ENCODE assay signal across 20 cellular contexts in genomic region chr3:53137835-53138446, GRCh38. TPM values are rescaled to one million over a fixed set of nuclear protein-coding genes. Genes with fewer than 3 reads are reported as not detected.
DNase-seq lines count a peak whose midpoint lies in the region; ATAC-seq, FAIRE-seq and TF ChIP-seq lines count a peak whose summit lies in the region.
"Had no signal": no experiment of that assay in that cellular context is flagged by ENCODE, and none has a peak within 500 bp of the region (broad histone marks: within the 10 kb centered on the region; RNA-seq: fewer than 3 reads in every experiment).

No MANE protein-coding gene starts in this region.

- no TSS peak for BruUV-seq in K562 (replicated peaks; lab: Mats Ljungman, UMichigan)

- no peak for ATAC-seq in activated T-cell treated with anti-CD3 and anti-CD28 coated beads, Interleukin-2, amount 50 U/mL, for 4 hours
- ATAC-seq in K562 (no peak), Right ventricle myocardium inferior (no peak)
- ATAC-seq in stimulated activated effector memory CD8-positive, alpha-beta T cell treated with anti-CD3 and anti-CD28 coated beads, Interleukin-12 subunit alpha, Interleukin-12 subunit beta, amount 100 ng/mL, for 72 hours: no peak

- no peak for TF ChIP-seq POLR2A in K562 (conservative IDR thresholded peaks at IDR 0.05)

- no peaks in the 10 kb centered on the region for H3K36me3 Mint-ChIP-seq in activated T-cell treated with anti-CD3 and anti-CD28 coated beads, Interleukin-2, amount 50 U/mL, for 4 hours (ENCODE audit: insufficient read depth)
- no peaks in the 10 kb centered on the region for H3K36me3 Mint-ChIP-seq in stimulated activated effector memory CD8-positive, alpha-beta T cell treated with anti-CD3 and anti-CD28 coated beads, Interleukin-12 subunit alpha, Interleukin-12 subunit beta, amount 100 ng/mL, for 72 hours

- no peak overlapping the region for H2AFZ ChIP-seq in K562 (ENCODE audit: low read depth, low read length)

- no peak for TF ChIP-seq EP300 in K562 (IDR thresholded peaks at IDR 0.05; ENCODE audit: low read length)

- no peaks in the 10 kb centered on the region for H3K27me3 Mint-ChIP-seq in activated T-cell treated with anti-CD3 and anti-CD28 coated beads, Interleukin-2, amount 50 U/mL, for 4 hours (ENCODE audit: low read depth)

- peaks cover 3 to 5% of the 10 kb centered on the region in 2 experiments; a peak in 3 of 5 replicates for H3K4me1 ChIP-seq in K562 (replicated peaks in 1 of 2; ENCODE audit: control insufficient read depth in 2 of 2, insufficient read depth in 2 of 2, low read length in 2 of 2)
- H3K4me1 ChIP-seq: vagina had no signal

- no peak for FAIRE-seq in K562 (lab: Jason Lieb, UNC)
- FAIRE-seq: endometrium, frontal cortex had no signal

- H4K20me1 ChIP-seq in K562 (replicated peaks; ENCODE audit: control insufficient read depth, insufficient read depth, low read length): no peaks in the 10 kb centered on the region

- peak overlapping the region; percentile 8 for H3K4me3 Mint-ChIP-seq in activated T-cell treated with anti-CD3 and anti-CD28 coated beads, Interleukin-2, amount 50 U/mL, for 4 hours
- no peak overlapping the region for H3K4me3 Mint-ChIP-seq in stimulated activated effector memory CD8-positive, alpha-beta T cell treated with anti-CD3 and anti-CD28 coated beads, Interleukin-12 subunit alpha, Interleukin-12 subunit beta, amount 100 ng/mL, for 72 hours

- no peak for TF ChIP-seq RAD21 in K562 (CRISPR knock-in tag; conservative IDR thresholded peaks at IDR 0.05 in 1 of 2, IDR thresholded peaks at IDR 0.05 in 1 of 2)

- H3K9me1 ChIP-seq in K562 (ENCODE audit: control insufficient read depth, insufficient read depth, low read length): no peaks in the 10 kb centered on the region

- 53% methylated on average over 4 of the region's 4 CpGs for WGBS in K562 (ENCODE audit: insufficient coverage, low coverage, missing lambda C conversion rate)

- H3K79me2 ChIP-seq in K562 (ENCODE audit: control insufficient read depth, insufficient read depth, low read length): no peaks in the 10 kb centered on the region

- H3K27ac ChIP-seq in K562 (ENCODE audit: extremely low read depth, low read depth, low read length): no peak overlapping the region
- H3K27ac ChIP-seq: left ventricle myocardium inferior, sigmoid colon, vagina had no signal

- no peaks in the 10 kb centered on the region for H3K9me3 Mint-ChIP-seq in activated T-cell treated with anti-CD3 and anti-CD28 coated beads, Interleukin-2, amount 50 U/mL, for 4 hours
- no peaks in the 10 kb centered on the region for H3K9me3 Mint-ChIP-seq in stimulated activated effector memory CD8-positive, alpha-beta T cell treated with anti-CD3 and anti-CD28 coated beads, Interleukin-12 subunit alpha, Interleukin-12 subunit beta, amount 100 ng/mL, for 72 hours

- in situ Hi-C loops in K562 (cut with MboI): no loop called here

- POLR2A ChIA-PET in K562 (lab: Yijun Ruan, JAX): no interaction called here

- no peak for DNase-seq in activated T-cell treated with anti-CD3 and anti-CD28 coated beads, Interleukin-2, amount 50 U/mL, for 4 hours
- DNase-seq in activated T-cell treated with anti-CD3 and anti-CD28 coated beads for 4 hours (no peak), MV-4-11 (lab: John Stamatoyannopoulos, UW) (peak; percentile 72), K562 (ENCODE audit: extremely low read depth in 1 of 4, low spot score in 3 of 4) (no peak), SK-N-DZ (ENCODE audit: low spot score) (no peak), middle frontal gyrus (ENCODE audit: extremely low spot score, low spot score) (no peak), Right ventricle myocardium inferior (ENCODE audit: missing footprints) (no peak)
- DNase-seq in stimulated activated effector memory CD8-positive, alpha-beta T cell treated with anti-CD3 and anti-CD28 coated beads, Interleukin-12 subunit alpha, Interleukin-12 subunit beta, amount 100 ng/mL, for 72 hours (ENCODE audit: low spot score in 2 of 2): no peak
- DNase-seq: activated CD8-positive, alpha-beta memory T cell treated with anti-CD3 and anti-CD28 coated beads for 24 hours; activated gamma-delta T cell; amygdala; cerebellar nuclear complex; left ventricle myocardium inferior; NCI-H1092 treated with DMSO at 0.1 percent for 48 hours; NCI-H526; sigmoid colon; stimulated activated CD4-positive, alpha-beta T cell treated with anti-CD3 and anti-CD28 coated beads, Interleukin-1b, Interleukin-23, amount 100 ng/mL, for 48 hours had no signal

- TF ChIP-seq CTCF in K562 (IDR thresholded peaks at IDR 0.05 in 2 of 3, conservative IDR thresholded peaks at IDR 0.05 in 1 of 3; ENCODE audit: insufficient read depth in 2 of 3, low read depth in 1 of 3, low read length in 3 of 3): no peak

- no peak overlapping the region for H3K4me3 ChIP-seq in K562
- H3K4me3 ChIP-seq: left ventricle myocardium inferior, sigmoid colon, vagina had no signal

- H3K27me3 ChIP-seq in K562 (ENCODE audit: control insufficient read depth in 2 of 2, insufficient read depth in 2 of 2, low read length in 2 of 2): no peaks in the 10 kb centered on the region
- H3K27me3 ChIP-seq: sigmoid colon, vagina had no signal

- H3K9me3 ChIP-seq in K562 (replicated peaks; ENCODE audit: control insufficient read depth, insufficient read depth, low read depth, low read length): no peaks in the 10 kb centered on the region
- H3K9me3 ChIP-seq: left ventricle myocardium inferior, sigmoid colon, vagina had no signal

- no peaks in the 10 kb centered on the region for H3K36me3 ChIP-seq in K562 (ENCODE audit: control insufficient read depth, insufficient read depth, low read length)
- H3K36me3 ChIP-seq: left ventricle myocardium inferior, sigmoid colon, vagina had no signal

- intact Hi-C loops in K562 (cut with micrococcal nuclease): no loop called here
- intact Hi-C loops in Right ventricle myocardium inferior (cut with DNase I): no loop called here

- CTCF ChIA-PET in K562 (lab: Yijun Ruan, JAX; ENCODE audit: low intra/inter-chr PET ratio): no interaction called here

- H3K27ac Mint-ChIP-seq in stimulated activated effector memory CD8-positive, alpha-beta T cell treated with anti-CD3 and anti-CD28 coated beads, Interleukin-12 subunit alpha, Interleukin-12 subunit beta, amount 100 ng/mL, for 72 hours: peak overlapping the region; percentile 8

- no peaks in the 10 kb centered on the region for H3K4me1 Mint-ChIP-seq in activated T-cell treated with anti-CD3 and anti-CD28 coated beads, Interleukin-2, amount 50 U/mL, for 4 hours (ENCODE audit: low read depth)
- H3K4me1 Mint-ChIP-seq in stimulated activated effector memory CD8-positive, alpha-beta T cell treated with anti-CD3 and anti-CD28 coated beads, Interleukin-12 subunit alpha, Interleukin-12 subunit beta, amount 100 ng/mL, for 72 hours: no peaks in the 10 kb centered on the region

- no peak overlapping the region for H3K4me2 ChIP-seq in K562 (ENCODE audit: insufficient read depth, low read length)

- H3K9ac ChIP-seq in K562 (ENCODE audit: insufficient read depth in 1 of 2, low read depth in 2 of 2, low read length in 2 of 2): no peak overlapping the region

TF ChIP-seq in K562, 482 proteins besides CTCF, POLR2A, EP300 and RAD21 (continues in another document):
- TF ChIP-seq ETV5 (CRISPR knock-in tag; IDR thresholded peaks at IDR 0.05; ENCODE audit: low read depth): no peak

RNA-seq across cellular contexts. Expression of gene RFT1, which starts 7.7 kb away (rescaled TPM):
- 10 to 100 TPM; 43.6 to 45.1 (median 44.3) TPM for total RNA-seq in activated T-cell treated with anti-CD3 and anti-CD28 coated beads, Interleukin-2, amount 50 U/mL, for 4 hours
- total RNA-seq in K562 (2011; cell fraction: chromatin; rRNA removed; ENCODE audit: low replicate concordance): 24.4 and 29.3 TPM in 2 replicates
- 21.2 and 22.3 TPM in 2 replicates for total RNA-seq in K562 (2011; cell fraction: nucleolus; rRNA removed)
- total RNA-seq in K562 (2011; cell fraction: nucleoplasm; rRNA removed): 25.0 and 27.3 TPM in 2 replicates
- total RNA-seq in K562 (2014; rRNA removed): 4.4 and 6.2 TPM in 2 replicates
- 6.1 and 6.2 TPM in 2 replicates for total RNA-seq in K562 (2014; rRNA removed; fragmentation: Illumina TruSeq; extraction: Trizol)
- total RNA-seq in K562 (2015; rRNA removed; fragmentation: Illumina TruSeq; extraction: Trizol): 5.0 and 6.0 TPM in 2 replicates
- total RNA-seq in K562 (2021): 10.9 and 13.9 TPM in 2 replicates
- 16.5 and 23.8 TPM in 2 replicates for polyA plus RNA-seq in K562 (2011; rRNA removed)
- polyA plus RNA-seq in K562 (2011; cell fraction: cytosol; rRNA removed): 22.8 and 23.1 TPM in 2 replicates
- polyA plus RNA-seq in K562 (2011; cell fraction: nucleus; rRNA removed): 12.2 and 13.6 TPM in 2 replicates
- 11.8 and 16.9 TPM in 2 replicates for polyA plus RNA-seq in K562 (2012)
- polyA plus RNA-seq in K562 (2014; fragmentation: Illumina TruSeq; extraction: Trizol): 10.5 and 11.3 TPM in 2 replicates
- 1 to 10 TPM; 7.4 to 9.0 TPM for polyA plus RNA-seq in K562 (2014; fragmentation: Nextera tagmentation; extraction: Ambion mirVana)
- 8.9 and 10.1 TPM in 2 replicates for polyA plus RNA-seq in K562 (2014; rRNA removed)
- 26.4 and 34.0 TPM in 2 replicates for polyA minus RNA-seq in K562 (2011; rRNA and poly(A)+ RNA removed)
- 4.4 and 10.6 TPM in 2 replicates for polyA minus RNA-seq in K562 (2011; cell fraction: cytosol; rRNA and poly(A)+ RNA removed)
- 7.3 and 8.2 TPM in 2 replicates for polyA minus RNA-seq in K562 (2011; cell fraction: nucleus; rRNA and poly(A)+ RNA removed)
- 6.0 and 9.5 TPM in 2 replicates for polyA plus RNA-seq in SK-N-DZ (2014; cell fraction: cytosol; rRNA removed)
- polyA plus RNA-seq in SK-N-DZ (2014; cell fraction: nucleus; rRNA removed): 10.0 and 12.3 TPM in 2 replicates
- total RNA-seq in Right ventricle myocardium inferior: 11.0 TPM

RNA-seq across cellular contexts. Expression of gene PRKCD, which starts 23.1 kb away (rescaled TPM):
- total RNA-seq in activated T-cell treated with anti-CD3 and anti-CD28 coated beads, Interleukin-2, amount 50 U/mL, for 4 hours: 10 to 100 TPM; 15.7 to 24.3 (median 19.1) TPM
- 9.7 and 22.9 TPM in 2 replicates for total RNA-seq in K562 (2011; cell fraction: chromatin; rRNA removed; ENCODE audit: low replicate concordance)
- 11.8 and 13.8 TPM in 2 replicates for total RNA-seq in K562 (2011; cell fraction: nucleolus; rRNA removed)
- 10.5 and 11.8 TPM in 2 replicates for total RNA-seq in K562 (2011; cell fraction: nucleoplasm; rRNA removed)
- total RNA-seq in K562 (2014; rRNA removed) (3.0 and 4.6 TPM in 2 replicates), K562 (2014; rRNA removed; fragmentation: Illumina TruSeq; extraction: Trizol) (4.2 and 4.4 TPM in 2 replicates), K562 (2015; rRNA removed; fragmentation: Illumina TruSeq; extraction: Trizol) (5.9 and 6.1 TPM in 2 replicates), K562 (2021) (15.7 and 16.0 TPM in 2 replicates), Right ventricle myocardium inferior (16.9 TPM)
- polyA plus RNA-seq in K562 (2011; rRNA removed) (15.3 and 16.0 TPM in 2 replicates), K562 (2014; fragmentation: Illumina TruSeq; extraction: Trizol) (18.8 and 19.5 TPM in 2 replicates), K562 (2014; fragmentation: Nextera tagmentation; extraction: Ambion mirVana) (1 to 10 TPM; 2.5 to 4.1 TPM), K562 (2014; rRNA removed) (14.1 and 14.3 TPM in 2 replicates)
- 16.0 and 19.6 TPM in 2 replicates for polyA plus RNA-seq in K562 (2011; cell fraction: cytosol; rRNA removed)
- 21.6 and 24.8 TPM in 2 replicates for polyA plus RNA-seq in K562 (2011; cell fraction: nucleus; rRNA removed)
- polyA plus RNA-seq in K562 (2012): 12.8 and 15.7 TPM in 2 replicates
- 12.2 and 14.1 TPM in 2 replicates for polyA minus RNA-seq in K562 (2011; rRNA and poly(A)+ RNA removed)
- polyA minus RNA-seq in K562 (2011; cell fraction: cytosol; rRNA and poly(A)+ RNA removed): 8.0 and 9.1 TPM in 2 replicates
- polyA minus RNA-seq in K562 (2011; cell fraction: nucleus; rRNA and poly(A)+ RNA removed): 7.3 and 9.6 TPM in 2 replicates
- polyA plus RNA-seq in SK-N-DZ (2014; cell fraction: cytosol; rRNA removed): 0.83 and 1.1 TPM in 2 replicates
- polyA plus RNA-seq in SK-N-DZ (2014; cell fraction: nucleus; rRNA removed): 1.4 and 14.4 TPM in 2 replicates
